Comparison of ENCODE assay signal across 6 cellular contexts in genomic region chr10:124370426-124370825, GRCh38.
"Had no signal": no experiment of that assay in that cellular context is flagged by ENCODE, and none has a peak within 500 bp of the region (broad histone marks: within the 10 kb centered on the region; RNA-seq: fewer than 3 reads in every experiment).

No MANE protein-coding gene starts in this region.

- DNase-seq: H9, HCEC 1CT, IMR-90, KG1 had no signal

- H3K4me3 ChIP-seq: GM23338, K562 had no signal

- H3K4me2 ChIP-seq: GM23338 had no signal

- ATAC-seq: GM23338, K562 had no signal

- H3K27ac Mint-ChIP-seq: GM23338, H9 had no signal

- H3K4me3 Mint-ChIP-seq: GM23338, H9 had no signal

- H3K9me3 Mint-ChIP-seq: H9 had no signal
